In genomic region chr12:56721721-56722120, GRCh38 we compare ENCODE assay signal across 7 cellular contexts. TPM values are rescaled to one million over a fixed set of nuclear protein-coding genes. Genes with fewer than 3 reads are reported as not detected.
DNase-seq lines count a peak whose midpoint lies in the region; ATAC-seq and TF ChIP-seq lines count a peak whose summit lies in the region.
"Had no signal": no experiment of that assay in that cellular context is flagged by ENCODE, and none has a peak within 500 bp of the region (broad histone marks: within the 10 kb centered on the region; RNA-seq: fewer than 3 reads in every experiment).

No MANE protein-coding gene starts in this region.

- no peak overlapping the region for H4K5ac ChIP-seq in mesendoderm (ENCODE audit: low read length)

- no peak overlapping the region for H3K4ac ChIP-seq in mesendoderm (ENCODE audit: low read depth, low read length)

- no peak overlapping the region for H2AK5ac ChIP-seq in mesendoderm (ENCODE audit: low read length)

- POLR2A ChIA-PET in WTC11 (lab: Charles Lee) = no interaction called here

- peaks cover 67% of the 10 kb centered on the region for H3K4me1 Mint-ChIP-seq in WTC11

- DNase-seq in DND-41 = no peak
- DNase-seq in WTC11 (ENCODE audit: low spot score) = no peak
- DNase-seq in mesendoderm = no peak
- DNase-seq in MV-4-11 (lab: John Stamatoyannopoulos, UW) = no peak
- DNase-seq: stimulated activated naive CD4-positive, alpha-beta T cell treated with Interleukin-2 at 50 U/mL for 16 hours had no signal

- no peak overlapping the region for H3K23ac ChIP-seq in mesendoderm (ENCODE audit: low read length)

- no peak overlapping the region for H4K8ac ChIP-seq in mesendoderm (ENCODE audit: low read depth, low read length)

- H3K27ac Mint-ChIP-seq in WTC11 = peak overlapping the region; percentile 55; the same call in 1 of the 2 replicates

- H3K9me3 ChIP-seq in DND-41 (ENCODE audit: insufficient read depth, low read length, severe bottlenecking) = no peaks in the 10 kb centered on the region

- no peaks in the 10 kb centered on the region for H3K9me3 Mint-ChIP-seq in WTC11

- peaks cover 62% of the 10 kb centered on the region for H3K4me1 ChIP-seq in DND-41 (ENCODE audit: insufficient read depth, low read length)
- peaks cover 20% of the 10 kb centered on the region for H3K4me1 ChIP-seq in mesendoderm (ENCODE audit: control insufficient read depth, low read depth, low read length)

- peak overlapping the region; percentile 58 for H3K56ac ChIP-seq in mesendoderm (ENCODE audit: low read length)

- peaks cover 67% of the 10 kb centered on the region for H3K36me3 Mint-ChIP-seq in WTC11

- peaks cover 67% of the 10 kb centered on the region for H4K20me1 ChIP-seq in DND-41 (ENCODE audit: insufficient read depth, low read length)

- H3K4me2 ChIP-seq in DND-41 (ENCODE audit: insufficient read depth, low read length) = peak overlapping the region; percentile 98
- H3K4me2 ChIP-seq in mesendoderm (ENCODE audit: low read length) = peak overlapping the region; percentile 64

- peak overlapping the region in 1 of 2 experiments; percentile 88; a peak in 1 of 4 replicates for H3K4me3 ChIP-seq in DND-41 (ENCODE audit: low read depth in 1 of 2, low read length in 2 of 2)
- H3K4me3 ChIP-seq in mesendoderm (ENCODE audit: low read length) = no peak overlapping the region

- H2BK5ac ChIP-seq in mesendoderm (ENCODE audit: low read length) = no peak overlapping the region

- no peak overlapping the region for H2BK15ac ChIP-seq in mesendoderm (replicated peaks; ENCODE audit: low read depth)

- peaks cover 69% of the 10 kb centered on the region for H3K36me3 ChIP-seq in DND-41 (ENCODE audit: insufficient read depth, low read length)
- H3K36me3 ChIP-seq in mesendoderm (ENCODE audit: control insufficient read depth, insufficient read depth, low read length) = peaks cover 3% of the 10 kb centered on the region

- H3K18ac ChIP-seq in mesendoderm (ENCODE audit: low read length) = no peak overlapping the region

- peak overlapping the region; percentile 85; the same call in 1 of the 2 replicates for H3K9ac ChIP-seq in DND-41 (ENCODE audit: low read depth, low read length)
- peak overlapping the region; percentile 62 for H3K9ac ChIP-seq in mesendoderm (ENCODE audit: low read length)

- H3K27me3 Mint-ChIP-seq in WTC11 (ENCODE audit: low read depth) = no peaks in the 10 kb centered on the region

- H3K27me3 ChIP-seq in DND-41 (ENCODE audit: insufficient read depth, low read length, poor library complexity) (no peaks in the 10 kb centered on the region), mesendoderm (ENCODE audit: insufficient read depth, low read length, poor library complexity) (no peaks in the 10 kb centered on the region)

- CTCF ChIA-PET in WTC11 (lab: Charles Lee) = no interaction called here

- ATAC-seq in DND-41 (ENCODE audit: insufficient read depth, low read depth) (no peak), WTC11 (no peak), GM21717 (IDR thresholded peaks at IDR 0.05; ENCODE audit: unreplicated experiment) (no peak)
- no peak for ATAC-seq in activated CD4-positive, CD25-positive, alpha-beta regulatory T cell treated with anti-CD3 and anti-CD28 coated beads, Interleukin-2, amount 50 U/mL, for 24 hours

- no peak overlapping the region; the same call in 1 of the 2 replicates for H3K27ac ChIP-seq in DND-41 (ENCODE audit: low read length)
- H3K27ac ChIP-seq in mesendoderm (ENCODE audit: low read depth, low read length) = no peak overlapping the region

- peak overlapping the region; percentile 99 for H3K4me3 Mint-ChIP-seq in WTC11

- H3K79me1 ChIP-seq in mesendoderm (ENCODE audit: low read length) = peaks cover 22% of the 10 kb centered on the region

- TF ChIP-seq CTCF in DND-41 (IDR thresholded peaks at IDR 0.05; ENCODE audit: borderline replicate concordance, extremely low read depth, low read length, poor library complexity, severe bottlenecking) (no peak), WTC11 (IDR thresholded peaks at IDR 0.05) (no peak)

- H3K79me2 ChIP-seq in DND-41 (ENCODE audit: insufficient read depth, low read length) = peaks cover 81% of the 10 kb centered on the region
- H3K79me2 ChIP-seq in mesendoderm (ENCODE audit: control insufficient read depth, insufficient read depth, low read length) = peaks cover 71% of the 10 kb centered on the region

- H2AFZ ChIP-seq in DND-41 (ENCODE audit: low read depth, low read length) = no peak overlapping the region

- no CpG with 5 or more reads among the region's 2 CpGs for WGBS in mesendoderm (ENCODE audit: extremely low coverage, insufficient coverage, low lambda C conversion rate)

- no peak overlapping the region for H2BK120ac ChIP-seq in mesendoderm (ENCODE audit: low read depth, low read length)

TF ChIP-seq in WTC11, 78 proteins besides CTCF, POLR2A, EP300 and RAD21:
- no peak for TF ChIP-seq SMAD4 (CRISPR knock-in tag; IDR thresholded peaks at IDR 0.05)
- no peak for TF ChIP-seq FOXJ3 (CRISPR knock-in tag; IDR thresholded peaks at IDR 0.05; ENCODE audit: borderline replicate concordance)
- TF ChIP-seq ATF2 (CRISPR knock-in tag; IDR thresholded peaks at IDR 0.05; ENCODE audit: borderline replicate concordance, low read depth) = no peak
- TF ChIP-seq ATF1 (CRISPR knock-in tag; IDR thresholded peaks at IDR 0.05) = no peak
- TF ChIP-seq CDX4 (CRISPR knock-in tag; IDR thresholded peaks at IDR 0.05; ENCODE audit: borderline replicate concordance) = no peak
- TF ChIP-seq NR3C1 (CRISPR knock-in tag; conservative IDR thresholded peaks at IDR 0.05; ENCODE audit: low read depth) = no peak
- no peak for TF ChIP-seq ELF4 (CRISPR knock-in tag; IDR thresholded peaks at IDR 0.05; ENCODE audit: low read depth)
- TF ChIP-seq AR (CRISPR knock-in tag; IDR thresholded peaks at IDR 0.05) = no peak

RNA-seq across cellular contexts. Expression of gene NACA, which starts 3.4 kb away (rescaled TPM):
- 987 to 1,052 TPM (median 1,025 TPM) in 3 replicates for total RNA-seq in WTC11 (2021)
- polyA plus RNA-seq in mesendoderm (2013, experiment 1 of 2) = 2,191 TPM
- polyA plus RNA-seq in mesendoderm (2013, experiment 2 of 2) = 2,194 TPM

RNA-seq across cellular contexts. Expression of gene PRIM1, which starts 30.4 kb away (rescaled TPM):
- total RNA-seq in WTC11 (2021) = 51.7 to 54.5 TPM (median 54.0 TPM) in 3 replicates
- polyA plus RNA-seq in mesendoderm (2013, experiment 1 of 2) = 25.7 TPM
- 26.3 TPM for polyA plus RNA-seq in mesendoderm (2013, experiment 2 of 2)

RNA-seq across cellular contexts. Expression of gene PTGES3, which starts 33.6 kb away (rescaled TPM):
- total RNA-seq in WTC11 (2021) = 394 to 436 TPM (median 420 TPM) in 3 replicates
- polyA plus RNA-seq in mesendoderm (2013, experiment 1 of 2) = 469 TPM
- 463 TPM for polyA plus RNA-seq in mesendoderm (2013, experiment 2 of 2)

RNA-seq across cellular contexts. Expression of gene HSD17B6, which starts 41.4 kb away (rescaled TPM):
- 2.4 to 5.6 TPM (median 4.8 TPM) in 3 replicates for total RNA-seq in WTC11 (2021)
- 2.9 TPM for polyA plus RNA-seq in mesendoderm (2013, experiment 1 of 2)
- 2.5 TPM for polyA plus RNA-seq in mesendoderm (2013, experiment 2 of 2)
